27 cellular contexts compared by ENCODE assay signal in the genomic region with DNA sequence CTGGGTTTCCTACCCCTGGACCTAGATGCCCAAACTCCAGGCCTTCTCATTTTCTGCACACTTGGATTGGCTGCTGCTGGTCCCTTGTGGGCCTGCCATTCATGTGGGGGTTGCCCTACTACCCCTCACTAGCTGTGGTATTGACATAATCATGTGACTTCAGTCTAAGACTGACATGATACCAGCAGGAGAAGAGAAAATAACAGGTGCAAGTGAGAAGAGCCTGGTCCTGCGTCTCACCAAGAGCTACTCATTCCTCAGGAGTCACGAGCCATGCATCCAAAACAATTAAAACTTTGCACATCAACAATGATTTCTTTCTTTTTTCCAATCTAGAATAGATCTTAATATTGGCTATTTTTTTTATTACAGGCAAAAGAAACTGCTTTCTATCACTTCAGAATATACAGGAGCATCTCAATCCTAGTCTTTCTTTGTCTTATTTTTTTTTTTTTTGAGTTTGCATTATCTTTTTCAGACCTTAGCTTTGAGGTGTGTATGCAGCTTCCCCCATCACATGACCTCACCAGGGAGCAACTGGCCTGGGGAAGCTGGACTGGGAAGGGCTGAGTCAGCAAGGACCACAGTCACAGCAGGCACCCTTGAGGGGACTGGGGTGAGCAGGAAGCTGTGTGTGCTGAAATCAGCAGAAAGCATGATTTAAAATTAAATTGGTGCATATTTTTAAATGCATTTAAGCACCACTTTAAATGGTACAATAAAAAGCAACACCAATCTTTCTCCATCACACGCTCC. TPM values are rescaled to one million over a fixed set of nuclear protein-coding genes. Genes with fewer than 3 reads are reported as not detected.
DNase-seq lines count a peak whose midpoint lies in the region; ATAC-seq and TF ChIP-seq lines count a peak whose summit lies in the region.
"Had no signal": no experiment of that assay in that cellular context is flagged by ENCODE, and none has a peak within 500 bp of the region (broad histone marks: within the 10 kb centered on the region; RNA-seq: fewer than 3 reads in every experiment).

No MANE protein-coding gene starts in this region.

- no peaks in the 10 kb centered on the region for H3K27me3 ChIP-seq in A673 (replicated peaks; ENCODE audit: insufficient read depth, low read depth, low read length, poor library complexity)
- H3K27me3 ChIP-seq in H7 (ENCODE audit: control insufficient read depth, insufficient read depth, low read length), result peaks cover 1% of the 10 kb centered on the region; the same call in 1 of the 2 replicates
- no peaks in the 10 kb centered on the region for H3K27me3 ChIP-seq in PC-3 (ENCODE audit: low read length)
- H3K27me3 ChIP-seq in Karpas-422 (ENCODE audit: low read length), result no peaks in the 10 kb centered on the region
- H3K27me3 ChIP-seq: body of pancreas, colonic mucosa, heart left ventricle had no signal

- intact Hi-C loops in A673 (cut with micrococcal nuclease; ENCODE audit: unreplicated experiment), result no loop called here
- intact Hi-C loops in PC-3 (cut with micrococcal nuclease), result no loop called here

- no peaks in the 10 kb centered on the region for H3F3A ChIP-seq in PC-3 (ENCODE audit: low read length, unreplicated experiment)

- no peaks in the 10 kb centered on the region for H3K9me2 ChIP-seq in PC-3 (replicated peaks; ENCODE audit: low read length)
- no peaks in the 10 kb centered on the region for H3K9me2 ChIP-seq in Karpas-422 (replicated peaks; ENCODE audit: insufficient read depth, low read length)

- H3K4me2 ChIP-seq in PC-3 (ENCODE audit: low read length) (no peak overlapping the region), Karpas-422 (ENCODE audit: low read depth, low read length, poor library complexity, severe bottlenecking) (no peak overlapping the region)

- BruUV-seq in A673 (replicated peaks; lab: Mats Ljungman, UMichigan), result no TSS peak
- BruUV-seq in PC-3 (replicated peaks; lab: Mats Ljungman, UMichigan), result no TSS peak

- TF ChIP-seq CTCF in A673 (conservative IDR thresholded peaks at IDR 0.05; ENCODE audit: low read depth, low read length) (no peak), WTC11 (IDR thresholded peaks at IDR 0.05) (no peak), PC-3 (conservative IDR thresholded peaks at IDR 0.05; ENCODE audit: low read depth, low read length) (no peak)

- H3K4me1 ChIP-seq in A673 (ENCODE audit: insufficient read depth, low read length, poor library complexity, severe bottlenecking), result no peaks in the 10 kb centered on the region
- no peaks in the 10 kb centered on the region for H3K4me1 ChIP-seq in PC-3 (ENCODE audit: insufficient read depth, low read length)
- H3K4me1 ChIP-seq in Karpas-422 (ENCODE audit: low read length), result no peaks in the 10 kb centered on the region
- H3K4me1 ChIP-seq: body of pancreas, colonic mucosa, left ventricle myocardium inferior, psoas muscle had no signal

- no peak overlapping the region for H3K27ac Mint-ChIP-seq in WTC11
- H3K27ac Mint-ChIP-seq: activated CD4-positive, alpha-beta memory T cell treated with anti-CD3 and anti-CD28 coated beads, Interleukin-2, amount 10 ng/mL, durations not matched to agents 7 days and 5 days; stimulated activated effector memory CD8-positive, alpha-beta T cell treated with anti-CD3 and anti-CD28 coated beads, Interleukin-12 subunit alpha, Interleukin-12 subunit beta, amount 100 ng/mL, for 72 hours had no signal

- DNase-seq in A673 (ENCODE audit: low spot score) (peak; percentile 21), H7 (peak; percentile 13), WTC11 (ENCODE audit: low spot score) (no peak), kidney tubule cell (ENCODE audit: low spot score) (peak; percentile 36), PC-3 (no peak), Karpas-422 (no peak), SIG-M5 treated with dmso at 0.1 percent for 504 hours (lab: John Stamatoyannopoulos, UW; ENCODE audit: unreplicated experiment) (no peak)
- DNase-seq: activated CD4-positive, alpha-beta memory T cell treated with anti-CD3 and anti-CD28 coated beads, Interleukin-2, amount 10 ng/mL, durations not matched to agents 7 days and 5 days; activated effector memory CD4-positive, alpha-beta T cell treated with anti-CD3 and anti-CD28 coated beads, Interleukin-2, amount 50 U/mL, for 16 hours; body of pancreas; CD4-positive, alpha-beta memory T cell; colonic mucosa; DMS 273 treated with DMSO at 0.1 percent for 48 hours; left ventricle myocardium inferior; NCI-H1092 treated with DMSO at 0.1 percent for 48 hours; NCI-H1930; NCI-H345; psoas muscle; stimulated activated CD4-positive, alpha-beta T cell treated with anti-CD3 and anti-CD28 coated beads, Interleukin-2, amount 100 ng/mL, for 24 hours had no signal

- no peak overlapping the region for H3K27ac ChIP-seq in A673 (ENCODE audit: low read depth, low read length, poor library complexity, severe bottlenecking)
- no peak overlapping the region for H3K27ac ChIP-seq in PC-3 (ENCODE audit: low read length)
- H3K27ac ChIP-seq in Karpas-422 (ENCODE audit: low read length), result no peak overlapping the region
- H3K27ac ChIP-seq: body of pancreas, colonic mucosa, left ventricle myocardium inferior, psoas muscle had no signal

- H3K9me3 ChIP-seq in A673 (ENCODE audit: low read depth, low read length, poor library complexity, severe bottlenecking) (no peaks in the 10 kb centered on the region), PC-3 (ENCODE audit: low read length) (no peaks in the 10 kb centered on the region), Karpas-422 (ENCODE audit: low read length) (no peaks in the 10 kb centered on the region)
- H3K9me3 ChIP-seq: body of pancreas, colonic mucosa, heart left ventricle, left ventricle myocardium inferior, psoas muscle had no signal

- ATAC-seq in WTC11 (peak; percentile 43; the same call in 1 of the 2 replicates), PC-3 (no peak), GM18870 (IDR thresholded peaks at IDR 0.05; ENCODE audit: unreplicated experiment) (no peak)
- ATAC-seq: activated CD4-positive, CD25-positive, alpha-beta regulatory T cell treated with anti-CD3 and anti-CD28 coated beads, Interleukin-2, amount 50 U/mL, for 24 hours; body of pancreas; HCT116; heart left ventricle; psoas muscle; SK-N-SH treated with all-trans-retinoic acid at 6 μM for 48 hours; stimulated activated effector memory CD8-positive, alpha-beta T cell treated with anti-CD3 and anti-CD28 coated beads, Interleukin-12 subunit alpha, Interleukin-12 subunit beta, amount 100 ng/mL, for 72 hours had no signal

- CTCF ChIA-PET in A673 (lab: Charles Lee), result no interaction called here
- CTCF ChIA-PET in WTC11 (lab: Charles Lee), result interaction anchor here (0.6 kb wide), 1 partner anchor 68 kb away, joined by 3 read pairs; no protein-coding TSS in a partner anchor
- CTCF ChIA-PET in PC-3 (lab: Charles Lee), result no interaction called here

- H3K4me3 ChIP-seq in A673 (ENCODE audit: low read depth, low read length, poor library complexity, severe bottlenecking), result no peak overlapping the region
- H3K4me3 ChIP-seq in H7 (ENCODE audit: insufficient read depth, low read depth, low read length), result no peak overlapping the region
- H3K4me3 ChIP-seq in PC-3 (ENCODE audit: low read length), result no peak overlapping the region
- H3K4me3 ChIP-seq in Karpas-422 (ENCODE audit: low read length), result no peak overlapping the region
- H3K4me3 ChIP-seq: body of pancreas, colonic mucosa, heart left ventricle, left ventricle myocardium inferior, psoas muscle, skin epidermis had no signal

- H3K4me3 Mint-ChIP-seq in WTC11, result no peak overlapping the region
- H3K4me3 Mint-ChIP-seq: activated CD4-positive, alpha-beta memory T cell treated with anti-CD3 and anti-CD28 coated beads, Interleukin-2, amount 10 ng/mL, durations not matched to agents 7 days and 5 days; CD4-positive, alpha-beta memory T cell; stimulated activated effector memory CD8-positive, alpha-beta T cell treated with anti-CD3 and anti-CD28 coated beads, Interleukin-12 subunit alpha, Interleukin-12 subunit beta, amount 100 ng/mL, for 72 hours had no signal

- no peaks in the 10 kb centered on the region; the same call in 1 of the 2 replicates for H3K36me3 Mint-ChIP-seq in WTC11
- H3K36me3 Mint-ChIP-seq: stimulated activated effector memory CD8-positive, alpha-beta T cell treated with anti-CD3 and anti-CD28 coated beads, Interleukin-12 subunit alpha, Interleukin-12 subunit beta, amount 100 ng/mL, for 72 hours had no signal

- H4K20me1 ChIP-seq in PC-3 (ENCODE audit: low read length) (no peaks in the 10 kb centered on the region), Karpas-422 (ENCODE audit: insufficient read depth, low read depth, low read length) (no peaks in the 10 kb centered on the region)

- H2AFZ ChIP-seq in PC-3 (ENCODE audit: low read length) (no peak overlapping the region), Karpas-422 (ENCODE audit: low read length) (no peak overlapping the region)

- peaks cover 6% of the 10 kb centered on the region; the same call in 1 of the 2 replicates for H3K9me3 Mint-ChIP-seq in WTC11
- H3K9me3 Mint-ChIP-seq: CD4-positive, alpha-beta memory T cell; stimulated activated effector memory CD8-positive, alpha-beta T cell treated with anti-CD3 and anti-CD28 coated beads, Interleukin-12 subunit alpha, Interleukin-12 subunit beta, amount 100 ng/mL, for 72 hours had no signal

- no peaks in the 10 kb centered on the region for H3K27me3 Mint-ChIP-seq in WTC11 (ENCODE audit: low read depth)
- H3K27me3 Mint-ChIP-seq: activated CD4-positive, alpha-beta memory T cell treated with anti-CD3 and anti-CD28 coated beads, Interleukin-2, amount 10 ng/mL, durations not matched to agents 7 days and 5 days; CD4-positive, alpha-beta memory T cell had no signal

- H3K4me1 Mint-ChIP-seq in WTC11, result peaks cover 20% of the 10 kb centered on the region

- POLR2A ChIA-PET in A673 (lab: Charles Lee; ENCODE audit: low non-redundant PET) (no interaction called here), WTC11 (lab: Charles Lee) (no interaction called here), PC-3 (lab: Charles Lee; ENCODE audit: unreplicated experiment) (no interaction called here)

- H3K9ac ChIP-seq in PC-3 (ENCODE audit: low read length), result no peak overlapping the region
- H3K9ac ChIP-seq in Karpas-422 (ENCODE audit: low read length), result no peak overlapping the region

- H3K36me3 ChIP-seq in A673 (ENCODE audit: insufficient read depth, low read length, poor library complexity, severe bottlenecking) (no peaks in the 10 kb centered on the region), H7 (replicated peaks; ENCODE audit: control insufficient read depth, insufficient read depth, low read length) (no peaks in the 10 kb centered on the region), PC-3 (ENCODE audit: low read depth, low read length) (no peaks in the 10 kb centered on the region), Karpas-422 (ENCODE audit: insufficient read depth, low read length) (no peaks in the 10 kb centered on the region)
- H3K36me3 ChIP-seq: colonic mucosa, heart left ventricle, left ventricle myocardium inferior had no signal

- H3K79me2 ChIP-seq in PC-3 (ENCODE audit: low read length), result no peaks in the 10 kb centered on the region
- no peaks in the 10 kb centered on the region for H3K79me2 ChIP-seq in Karpas-422 (ENCODE audit: low read length)

RNA-seq across cellular contexts. Expression of gene SLC9A9, which starts 27.6 kb away (rescaled TPM):
- total RNA-seq in A673 (2021) (1.4 and 2.0 TPM in 2 replicates), WTC11 (2021) (1.2 TPM in 3 replicates), PC-3 (2014; rRNA removed) (0.07 TPM in 1 of 2 replicates, not detected in the other)
- total RNA-seq in H7 (2014; rRNA removed; shearing (Covaris generic)), result 4.1 and 7.2 TPM in 2 replicates
- 2.2 and 2.3 TPM in 2 replicates for total RNA-seq in Karpas-422 (2014; rRNA removed; shearing (Covaris generic); ENCODE audit: low replicate concordance)
- total RNA-seq: G401 had no signal

Comparison
In these comparisons a context has a peak if more than half of its experiments do, and no peak if none do; other contexts are left out.
1. DNase-seq: peak in A673 (single experiment), H7 (single experiment) and kidney tubule cell (single experiment); none in WTC11 (single experiment), PC-3 (single experiment), Karpas-422 (single experiment) and SIG-M5 treated with dmso at 0.1 percent for 504 hours (single experiment).